Comparison of ENCODE assay signal across 2 cellular contexts in genomic region chr5:696753-697152, GRCh38. TPM values are rescaled to one million over a fixed set of nuclear protein-coding genes. Genes with fewer than 3 reads are reported as not detected.
"Had no signal": no experiment of that assay in that cellular context is flagged by ENCODE, and none has a peak within 500 bp of the region (broad histone marks: within the 10 kb centered on the region; RNA-seq: fewer than 3 reads in every experiment).

No MANE protein-coding gene starts in this region.

RNA-seq across cellular contexts. Expression of gene TPPP, which starts 3.6 kb away (rescaled TPM):
- total RNA-seq: LHCN-M2, OCI-LY7 had no signal
